Comparison of ENCODE assay signal across 8 cellular contexts in the genomic region with DNA sequence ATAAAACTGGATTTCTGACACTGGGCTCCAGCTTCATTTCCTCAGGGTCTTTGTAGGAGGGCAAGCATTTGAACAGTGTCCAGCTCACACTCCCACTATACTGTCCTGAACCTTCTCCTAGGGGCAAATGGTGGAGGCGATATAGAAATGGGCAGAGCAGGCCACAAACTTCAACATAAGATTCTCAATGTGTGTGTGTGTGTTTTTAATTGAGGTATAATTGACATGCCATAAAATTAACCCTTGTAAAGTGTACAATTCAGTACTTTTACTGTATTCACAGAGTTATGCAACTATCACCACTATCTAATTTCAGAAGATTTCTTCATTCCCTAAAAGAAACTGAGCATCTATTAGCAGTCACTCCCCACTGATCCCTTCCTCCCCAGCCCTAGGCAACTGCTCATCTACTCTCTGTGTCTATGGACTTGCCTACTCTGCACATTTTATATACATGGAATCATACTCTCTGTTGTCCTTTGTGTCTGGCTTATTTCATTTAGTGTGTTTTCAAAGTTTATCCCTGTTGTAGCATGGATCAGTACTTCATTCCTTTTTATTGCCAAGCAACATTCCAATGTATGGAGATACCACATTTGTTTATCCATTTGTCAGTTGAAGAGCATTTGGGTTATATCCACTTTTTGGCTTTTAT. TPM values are rescaled to one million over a fixed set of nuclear protein-coding genes. Genes with fewer than 3 reads are reported as not detected.
DNase-seq lines count a peak whose midpoint lies in the region; ATAC-seq, FAIRE-seq and TF ChIP-seq lines count a peak whose summit lies in the region.
"Not testable (repeated sequence)": the region's sequence is repeated elsewhere in the genome, so short reads cannot be mapped to it uniquely, and the experiment has no call there.

No MANE protein-coding gene starts in this region.

- in situ Hi-C loops in K562 (cut with MboI): not testable (repeated sequence)

- CTCF ChIA-PET in A549 (lab: Yijun Ruan, JAX): interaction anchor here (0.6 kb wide), 1 partner anchor 8 kb away, joined by 3 read pairs; no protein-coding TSS in a partner anchor
- CTCF ChIA-PET in K562 (lab: Yijun Ruan, JAX; ENCODE audit: low intra/inter-chr PET ratio): not testable (repeated sequence)

- not testable (repeated sequence) for H3K9me2 ChIP-seq in hepatocyte (replicated peaks; ENCODE audit: insufficient read depth)

- not testable (repeated sequence) for H3F3A ChIP-seq in smooth muscle cell (ENCODE audit: low read depth)

- H3K36me3 Mint-ChIP-seq in mesothelial cell of epicardium: not testable (repeated sequence)

- POLR2A ChIA-PET in A549 (lab: Yijun Ruan, JAX); K562 (lab: Yijun Ruan, JAX): not testable (repeated sequence)

- H2AFZ ChIP-seq in K562 (ENCODE audit: low read depth, low read length); hepatocyte; smooth muscle cell (ENCODE audit: low read depth): not testable (repeated sequence)

- not testable (repeated sequence) for DNase-seq in A549 (ENCODE audit: low read depth in 1 of 2, low spot score in 1 of 2); H54 (ENCODE audit: insufficient read length, low spot score); K562 (ENCODE audit: extremely low read depth in 1 of 4, low spot score in 3 of 4); mesothelial cell of epicardium (ENCODE audit: low spot score in 2 of 2, unreplicated experiment in 2 of 2); smooth muscle cell (lab: John Stamatoyannopoulos, UW; ENCODE audit: unreplicated experiment)
- DNase-seq in NCI-H226 (peak; percentile 56), hepatocyte (ENCODE audit: low spot score) (peak; percentile 41)

- not testable (repeated sequence) for H3K27me3 Mint-ChIP-seq in mesothelial cell of epicardium (ENCODE audit: low read depth)

- TF ChIP-seq POLR2A in A549 (IDR thresholded peaks at IDR 0.05; ENCODE audit: low read length); H54 (IDR thresholded peaks at IDR 0.05; ENCODE audit: low read depth, low read length); K562 (conservative IDR thresholded peaks at IDR 0.05): not testable (repeated sequence)

- H3K4me1 ChIP-seq in A549; K562 (replicated peaks in 1 of 2; ENCODE audit: control insufficient read depth in 2 of 2, insufficient read depth in 2 of 2, low read length in 2 of 2); hepatocyte (ENCODE audit: insufficient read depth); smooth muscle cell (ENCODE audit: low read depth): not testable (repeated sequence)

- FAIRE-seq in A549 (lab: Jason Lieb, UNC) (peak; percentile 94), H54 (lab: Jason Lieb, UNC) (peak; percentile 45), K562 (lab: Jason Lieb, UNC) (peak; percentile 77)

- peak overlapping the region; percentile 22 for H3K27ac Mint-ChIP-seq in mesothelial cell of epicardium

- 100% methylated on average over 1 of the region's 1 CpG for WGBS in A549 (ENCODE audit: missing lambda C conversion rate)
- 29% methylated on average over 1 of the region's 1 CpG for WGBS in K562 (ENCODE audit: insufficient coverage, low coverage, missing lambda C conversion rate)
- 92% methylated on average over 1 of the region's 1 CpG for WGBS in hepatocyte (ENCODE audit: low lambda C conversion rate, missing lambda C conversion rate)
- 71% methylated on average over 1 of the region's 1 CpG for WGBS in smooth muscle cell (ENCODE audit: low lambda C conversion rate)

- H3K9me1 ChIP-seq in K562 (ENCODE audit: control insufficient read depth, insufficient read depth, low read length): not testable (repeated sequence)

- not testable (repeated sequence) for BruUV-seq in K562 (replicated peaks; lab: Mats Ljungman, UMichigan)

- H3K27ac ChIP-seq in A549; K562 (ENCODE audit: extremely low read depth, low read depth, low read length); hepatocyte: not testable (repeated sequence)
- H3K27ac ChIP-seq in smooth muscle cell (ENCODE audit: low read depth): peak overlapping the region; percentile 89

- H3K27me3 ChIP-seq in K562 (ENCODE audit: control insufficient read depth in 2 of 2, insufficient read depth in 2 of 2, low read length in 2 of 2); hepatocyte; smooth muscle cell (ENCODE audit: low read depth): not testable (repeated sequence)

- H3K4me2 ChIP-seq in A549; K562 (ENCODE audit: insufficient read depth, low read length); hepatocyte: not testable (repeated sequence)
- H3K4me2 ChIP-seq in smooth muscle cell: peak overlapping the region; percentile 68

- not testable (repeated sequence) for H3K4me3 Mint-ChIP-seq in mesothelial cell of epicardium

- not testable (repeated sequence) for ATAC-seq in A549, K562
- peak; percentile 66 for ATAC-seq in esophagus mucosa

- TF ChIP-seq EP300 in A549 (IDR thresholded peaks at IDR 0.05); K562 (IDR thresholded peaks at IDR 0.05; ENCODE audit: low read length): not testable (repeated sequence)

- not testable (repeated sequence) for H4K20me1 ChIP-seq in K562 (replicated peaks; ENCODE audit: control insufficient read depth, insufficient read depth, low read length); hepatocyte (ENCODE audit: insufficient read depth, poor library complexity, severe bottlenecking); smooth muscle cell (ENCODE audit: low read depth)

- not testable (repeated sequence) for H3K9me3 Mint-ChIP-seq in mesothelial cell of epicardium

- not testable (repeated sequence) for TF ChIP-seq RAD21 in A549 (conservative IDR thresholded peaks at IDR 0.05 in 1 of 2, IDR thresholded peaks at IDR 0.05 in 1 of 2); K562 (CRISPR knock-in tag; conservative IDR thresholded peaks at IDR 0.05 in 1 of 2, IDR thresholded peaks at IDR 0.05 in 1 of 2)

- TF ChIP-seq CTCF in A549 (IDR thresholded peaks at IDR 0.05); K562 (IDR thresholded peaks at IDR 0.05 in 2 of 3, conservative IDR thresholded peaks at IDR 0.05 in 1 of 3; ENCODE audit: insufficient read depth in 2 of 3, low read depth in 1 of 3, low read length in 3 of 3); hepatocyte (IDR thresholded peaks at IDR 0.05; ENCODE audit: poor library complexity); mesothelial cell of epicardium (IDR thresholded peaks at IDR 0.05; ENCODE audit: unreplicated experiment); smooth muscle cell (IDR thresholded peaks at IDR 0.05; ENCODE audit: borderline replicate concordance, insufficient read depth, poor library complexity, severe bottlenecking): not testable (repeated sequence)

- H3K4me1 Mint-ChIP-seq in mesothelial cell of epicardium: not testable (repeated sequence)

- H3K36me3 ChIP-seq in K562 (ENCODE audit: control insufficient read depth, insufficient read depth, low read length); hepatocyte (replicated peaks; ENCODE audit: insufficient read depth, low read depth); smooth muscle cell (ENCODE audit: low read depth): not testable (repeated sequence)

- H3K9me3 ChIP-seq in A549; K562 (replicated peaks; ENCODE audit: control insufficient read depth, insufficient read depth, low read depth, low read length); hepatocyte (ENCODE audit: low read depth); smooth muscle cell (replicated peaks; ENCODE audit: low read depth): not testable (repeated sequence)

- intact Hi-C loops in K562 (cut with micrococcal nuclease): not testable (repeated sequence)

- not testable (repeated sequence) for H3K79me2 ChIP-seq in K562 (ENCODE audit: control insufficient read depth, insufficient read depth, low read length); hepatocyte; smooth muscle cell (ENCODE audit: low read depth)

- not testable (repeated sequence) for H3K9ac ChIP-seq in K562 (ENCODE audit: insufficient read depth in 1 of 2, low read depth in 2 of 2, low read length in 2 of 2)
- H3K9ac ChIP-seq in smooth muscle cell (ENCODE audit: low read depth): peak overlapping the region; percentile 27

- not testable (repeated sequence) for H3K4me3 ChIP-seq in A549, K562, hepatocyte, smooth muscle cell

RNA-seq across cellular contexts. Expression of a gene that starts 40.5 kb away (rescaled TPM):
- polyA plus RNA-seq in A549 (2011; rRNA removed) (382 and 429 TPM in 2 replicates), A549 (2017; fragmentation: RNase III; extraction: RNeasy Plus Mini Kit Qiagen cat#74134 plus additional on column Dnase treatment) (614 to 826 TPM (median 700 TPM) in 3 replicates), K562 (2011; rRNA removed) (200 and 229 TPM in 2 replicates), K562 (2014; fragmentation: Illumina TruSeq; extraction: Trizol) (232 and 250 TPM in 2 replicates), K562 (2014; fragmentation: Nextera tagmentation; extraction: Ambion mirVana) (100 to 1,000 TPM; 594 to 984 TPM), K562 (2014; rRNA removed) (136 and 162 TPM in 2 replicates), hepatocyte (99.5 and 109 TPM in 2 replicates), smooth muscle cell (108 and 135 TPM in 2 replicates)
- polyA plus RNA-seq in A549 (2012; cell fraction: cytosol; rRNA removed): 307 and 329 TPM in 2 replicates
- 276 and 345 TPM in 2 replicates for polyA plus RNA-seq in A549 (2012; cell fraction: nucleus; rRNA removed)
- 495 and 508 TPM in 2 replicates for polyA minus RNA-seq in A549 (2011; rRNA and poly(A)+ RNA removed)
- total RNA-seq in K562 (2011; cell fraction: chromatin; rRNA removed; ENCODE audit: low replicate concordance): 165 and 234 TPM in 2 replicates
- total RNA-seq in K562 (2011; cell fraction: nucleolus; rRNA removed): 104 and 108 TPM in 2 replicates
- total RNA-seq in K562 (2011; cell fraction: nucleoplasm; rRNA removed): 115 and 124 TPM in 2 replicates
- total RNA-seq in K562 (2014; rRNA removed) (132 and 140 TPM in 2 replicates), K562 (2014; rRNA removed; fragmentation: Illumina TruSeq; extraction: Trizol) (241 and 267 TPM in 2 replicates), K562 (2015; rRNA removed; fragmentation: Illumina TruSeq; extraction: Trizol) (235 and 243 TPM in 2 replicates), K562 (2021) (219 and 223 TPM in 2 replicates), esophagus mucosa (85.5 TPM), hepatocyte (62.6 and 72.1 TPM in 2 replicates), mesothelial cell of epicardium (99.8 to 101 TPM (median 100 TPM) in 3 replicates), smooth muscle cell (84.6 and 88.3 TPM in 2 replicates)
- 215 and 240 TPM in 2 replicates for polyA plus RNA-seq in K562 (2011; cell fraction: cytosol; rRNA removed)
- polyA plus RNA-seq in K562 (2011; cell fraction: nucleus; rRNA removed): 127 and 151 TPM in 2 replicates
- 168 and 218 TPM in 2 replicates for polyA plus RNA-seq in K562 (2012)
- 466 and 590 TPM in 2 replicates for polyA minus RNA-seq in K562 (2011; rRNA and poly(A)+ RNA removed)
- 201 and 253 TPM in 2 replicates for polyA minus RNA-seq in K562 (2011; cell fraction: cytosol; rRNA and poly(A)+ RNA removed)
- polyA minus RNA-seq in K562 (2011; cell fraction: nucleus; rRNA and poly(A)+ RNA removed): 75.3 and 108 TPM in 2 replicates
